In the genomic region with DNA sequence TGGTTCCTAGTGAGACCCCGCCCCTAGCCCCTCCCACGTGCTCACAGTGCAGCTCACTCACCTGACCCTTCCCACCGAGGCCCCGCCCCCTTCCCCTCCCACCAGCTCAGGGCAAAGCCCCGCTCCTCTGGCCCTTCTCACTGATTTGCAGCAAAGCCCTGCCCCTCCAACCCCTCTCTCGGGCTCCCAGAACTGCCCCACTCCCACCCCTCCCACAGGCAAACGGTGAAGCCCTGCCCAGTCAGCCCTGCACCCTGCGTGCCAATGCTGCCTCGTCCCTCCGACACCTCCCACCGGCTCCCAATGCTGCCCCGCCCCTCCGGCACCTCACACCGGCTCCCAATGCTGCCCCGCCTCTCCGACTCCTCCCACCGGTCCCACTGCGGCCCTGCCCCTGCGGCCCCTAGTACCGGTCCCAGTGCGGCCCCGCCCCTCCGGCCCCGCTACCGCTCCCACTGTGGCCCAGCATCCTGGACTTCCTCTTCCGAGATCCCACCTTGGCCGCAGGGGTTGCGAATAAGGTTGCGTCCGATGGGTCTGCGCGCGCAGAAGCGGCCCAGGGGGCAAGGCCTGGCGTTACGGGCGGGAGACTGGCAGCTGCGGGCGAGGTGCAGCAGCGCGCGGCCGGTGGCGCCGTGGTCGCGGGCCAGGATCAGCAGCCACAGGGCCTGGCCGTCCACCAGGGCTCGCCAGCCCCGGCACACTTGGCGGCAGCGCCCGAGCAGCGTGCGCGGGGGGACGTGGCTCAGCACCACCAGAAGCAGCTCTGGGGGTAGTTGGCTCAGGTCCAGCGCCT, we compare ENCODE assay signal across 8 cellular contexts.
DNase-seq lines count a peak whose midpoint lies in the region; ATAC-seq lines count a peak whose summit lies in the region.

No MANE protein-coding gene starts in this region.

- ATAC-seq in HG03175 (IDR thresholded peaks at IDR 0.05; ENCODE audit: unreplicated experiment) (peak; percentile 79), GM21717 (IDR thresholded peaks at IDR 0.05; ENCODE audit: unreplicated experiment) (no peak)

- DNase-seq in EH (ENCODE audit: low read depth) (peak; percentile 82), NOMO-1 treated with DMSO at 0.1 percent for 48 hours (lab: John Stamatoyannopoulos, UW; ENCODE audit: unreplicated experiment) (peak; percentile 95), activated T-cell treated with anti-CD3 and anti-CD28 coated beads for 1 hour (ENCODE audit: low read depth) (peak; percentile 68), epidermal melanocyte (ENCODE audit: insufficient read length, low spot score) (peak; percentile 63), midbrain (lab: John Stamatoyannopoulos, UW) (peak; percentile 55)
- peak; percentile 68 to 75 for DNase-seq in stimulated activated CD8-positive, alpha-beta memory T cell treated with anti-CD3 and anti-CD28 coated beads, Interleukin-15, amount 100 ng/mL, for 48 hours (ENCODE audit: low read depth in 2 of 2)
